1 cellular context compared by ENCODE assay signal in genomic region chr5:150763023-150763793, GRCh38.
TF ChIP-seq lines count a peak whose summit lies in the region.

No MANE protein-coding gene starts in this region.

TF ChIP-seq in K562, 482 proteins besides CTCF, POLR2A, EP300 and RAD21 (continued from another document and continues in another):
- no peak for TF ChIP-seq GTF3C2 (IDR thresholded peaks at IDR 0.05; ENCODE audit: borderline replicate concordance, extremely low read depth, insufficient read length)
- TF ChIP-seq EZH2 (IDR thresholded peaks at IDR 0.05; ENCODE audit: borderline replicate concordance, low read depth, low read length): no peak
- TF ChIP-seq IFI16 (CRISPR knock-in tag; IDR thresholded peaks at IDR 0.05): no peak
- TF ChIP-seq, protein P1, sequence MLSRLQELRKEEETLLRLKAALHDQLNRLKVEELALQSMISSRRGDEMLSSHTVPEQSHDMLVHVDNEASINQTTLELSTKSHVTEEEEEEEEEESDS (CRISPR knock-in tag; IDR thresholded peaks at IDR 0.05): no peak
- TF ChIP-seq ZNF24 (IDR thresholded peaks at IDR 0.05): peak; percentile 6; the same call in 1 of the 2 replicates
- TF ChIP-seq ZKSCAN1 (IDR thresholded peaks at IDR 0.05; ENCODE audit: low read depth, low read length): no peak
- TF ChIP-seq SMARCC2 (IDR thresholded peaks at IDR 0.05; ENCODE audit: low read depth): 0 out of 2 replicates have a peak, but pooled peaks have one; percentile 20
- 0 out of 2 replicates have a peak, but pooled peaks have one; percentile 44 for TF ChIP-seq ZNF165 (CRISPR knock-in tag; IDR thresholded peaks at IDR 0.05; ENCODE audit: borderline replicate concordance)
- peak in 1 of 2 experiments; percentile 47; a peak in 1 of 3 replicates for TF ChIP-seq CBX3 (IDR thresholded peaks at IDR 0.05; ENCODE audit: borderline replicate concordance in 1 of 2, low read length in 2 of 2)
- TF ChIP-seq ZNF76 (CRISPR knock-in tag; IDR thresholded peaks at IDR 0.05; ENCODE audit: borderline replicate concordance): peak; percentile 61; the same call in 1 of the 2 replicates
- no peak for TF ChIP-seq ZNF239 (CRISPR knock-in tag; IDR thresholded peaks at IDR 0.05)
- no peak; the same call in 1 of the 2 replicates for TF ChIP-seq SMAD3 (CRISPR knock-in tag; conservative IDR thresholded peaks at IDR 0.05)
- peak; percentile 72; the same call in 1 of the 2 replicates for TF ChIP-seq RFX7 (CRISPR knock-in tag; IDR thresholded peaks at IDR 0.05)
- TF ChIP-seq SMAD1 (IDR thresholded peaks at IDR 0.05; ENCODE audit: low read depth, low read length, partially characterized antibody): no peak
- TF ChIP-seq LEF1 (IDR thresholded peaks at IDR 0.05): peak; percentile 91
- TF ChIP-seq, protein P2, sequence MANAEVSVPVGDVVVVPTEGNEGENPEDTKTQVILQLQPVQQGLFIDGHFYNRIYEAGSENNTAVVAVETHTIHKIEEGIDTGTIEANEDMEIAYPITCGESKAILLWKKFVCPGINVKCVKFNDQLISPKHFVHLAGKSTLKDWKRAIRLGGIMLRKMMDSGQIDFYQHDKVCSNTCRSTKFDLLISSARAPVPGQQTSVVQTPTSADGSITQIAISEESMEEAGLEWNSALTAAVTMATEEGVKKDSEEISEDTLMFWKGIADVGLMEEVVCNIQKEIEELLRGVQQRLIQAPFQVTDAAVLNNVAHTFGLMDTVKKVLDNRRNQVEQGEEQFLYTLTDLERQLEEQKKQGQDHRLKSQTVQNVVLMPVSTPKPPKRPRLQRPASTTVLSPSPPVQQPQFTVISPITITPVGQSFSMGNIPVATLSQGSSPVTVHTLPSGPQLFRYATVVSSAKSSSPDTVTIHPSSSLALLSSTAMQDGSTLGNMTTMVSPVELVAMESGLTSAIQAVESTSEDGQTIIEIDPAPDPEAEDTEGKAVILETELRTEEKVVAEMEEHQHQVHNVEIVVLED (CRISPR knock-in tag; IDR thresholded peaks at IDR 0.05): no peak
- TF ChIP-seq TCF7 (IDR thresholded peaks at IDR 0.05; ENCODE audit: borderline replicate concordance): no peak
- no peak for TF ChIP-seq PYGO2 (tag; IDR thresholded peaks at IDR 0.05)
- TF ChIP-seq, protein P3, sequence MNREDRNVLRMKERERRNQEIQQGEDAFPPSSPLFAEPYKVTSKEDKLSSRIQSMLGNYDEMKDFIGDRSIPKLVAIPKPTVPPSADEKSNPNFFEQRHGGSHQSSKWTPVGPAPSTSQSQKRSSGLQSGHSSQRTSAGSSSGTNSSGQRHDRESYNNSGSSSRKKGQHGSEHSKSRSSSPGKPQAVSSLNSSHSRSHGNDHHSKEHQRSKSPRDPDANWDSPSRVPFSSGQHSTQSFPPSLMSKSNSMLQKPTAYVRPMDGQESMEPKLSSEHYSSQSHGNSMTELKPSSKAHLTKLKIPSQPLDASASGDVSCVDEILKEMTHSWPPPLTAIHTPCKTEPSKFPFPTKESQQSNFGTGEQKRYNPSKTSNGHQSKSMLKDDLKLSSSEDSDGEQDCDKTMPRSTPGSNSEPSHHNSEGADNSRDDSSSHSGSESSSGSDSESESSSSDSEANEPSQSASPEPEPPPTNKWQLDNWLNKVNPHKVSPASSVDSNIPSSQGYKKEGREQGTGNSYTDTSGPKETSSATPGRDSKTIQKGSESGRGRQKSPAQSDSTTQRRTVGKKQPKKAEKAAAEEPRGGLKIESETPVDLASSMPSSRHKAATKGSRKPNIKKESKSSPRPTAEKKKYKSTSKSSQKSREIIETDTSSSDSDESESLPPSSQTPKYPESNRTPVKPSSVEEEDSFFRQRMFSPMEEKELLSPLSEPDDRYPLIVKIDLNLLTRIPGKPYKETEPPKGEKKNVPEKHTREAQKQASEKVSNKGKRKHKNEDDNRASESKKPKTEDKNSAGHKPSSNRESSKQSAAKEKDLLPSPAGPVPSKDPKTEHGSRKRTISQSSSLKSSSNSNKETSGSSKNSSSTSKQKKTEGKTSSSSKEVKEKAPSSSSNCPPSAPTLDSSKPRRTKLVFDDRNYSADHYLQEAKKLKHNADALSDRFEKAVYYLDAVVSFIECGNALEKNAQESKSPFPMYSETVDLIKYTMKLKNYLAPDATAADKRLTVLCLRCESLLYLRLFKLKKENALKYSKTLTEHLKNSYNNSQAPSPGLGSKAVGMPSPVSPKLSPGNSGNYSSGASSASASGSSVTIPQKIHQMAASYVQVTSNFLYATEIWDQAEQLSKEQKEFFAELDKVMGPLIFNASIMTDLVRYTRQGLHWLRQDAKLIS (CRISPR knock-in tag; IDR thresholded peaks at IDR 0.05): no peak
- TF ChIP-seq, protein P4, sequence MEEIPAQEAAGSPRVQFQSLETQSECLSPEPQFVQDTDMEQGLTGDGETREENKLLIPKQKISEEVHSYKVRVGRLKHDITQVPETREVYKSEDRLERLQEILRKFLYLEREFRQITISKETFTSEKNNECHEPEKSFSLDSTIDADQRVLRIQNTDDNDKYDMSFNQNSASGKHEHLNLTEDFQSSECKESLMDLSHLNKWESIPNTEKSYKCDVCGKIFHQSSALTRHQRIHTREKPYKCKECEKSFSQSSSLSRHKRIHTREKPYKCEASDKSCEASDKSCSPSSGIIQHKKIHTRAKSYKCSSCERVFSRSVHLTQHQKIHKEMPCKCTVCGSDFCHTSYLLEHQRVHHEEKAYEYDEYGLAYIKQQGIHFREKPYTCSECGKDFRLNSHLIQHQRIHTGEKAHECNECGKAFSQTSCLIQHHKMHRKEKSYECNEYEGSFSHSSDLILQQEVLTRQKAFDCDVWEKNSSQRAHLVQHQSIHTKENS (CRISPR knock-in tag; IDR thresholded peaks at IDR 0.05): no peak
- TF ChIP-seq TAF1 (IDR thresholded peaks at IDR 0.05; ENCODE audit: control insufficient read depth, extremely low read depth, insufficient read depth, low read length, severe bottlenecking): peak; percentile 48
- TF ChIP-seq CC2D1A (IDR thresholded peaks at IDR 0.05): peak; percentile 46; the same call in 1 of the 2 replicates
- no peak for TF ChIP-seq ZNF707 (CRISPR knock-in tag; conservative IDR thresholded peaks at IDR 0.05)
- TF ChIP-seq, protein P5, sequence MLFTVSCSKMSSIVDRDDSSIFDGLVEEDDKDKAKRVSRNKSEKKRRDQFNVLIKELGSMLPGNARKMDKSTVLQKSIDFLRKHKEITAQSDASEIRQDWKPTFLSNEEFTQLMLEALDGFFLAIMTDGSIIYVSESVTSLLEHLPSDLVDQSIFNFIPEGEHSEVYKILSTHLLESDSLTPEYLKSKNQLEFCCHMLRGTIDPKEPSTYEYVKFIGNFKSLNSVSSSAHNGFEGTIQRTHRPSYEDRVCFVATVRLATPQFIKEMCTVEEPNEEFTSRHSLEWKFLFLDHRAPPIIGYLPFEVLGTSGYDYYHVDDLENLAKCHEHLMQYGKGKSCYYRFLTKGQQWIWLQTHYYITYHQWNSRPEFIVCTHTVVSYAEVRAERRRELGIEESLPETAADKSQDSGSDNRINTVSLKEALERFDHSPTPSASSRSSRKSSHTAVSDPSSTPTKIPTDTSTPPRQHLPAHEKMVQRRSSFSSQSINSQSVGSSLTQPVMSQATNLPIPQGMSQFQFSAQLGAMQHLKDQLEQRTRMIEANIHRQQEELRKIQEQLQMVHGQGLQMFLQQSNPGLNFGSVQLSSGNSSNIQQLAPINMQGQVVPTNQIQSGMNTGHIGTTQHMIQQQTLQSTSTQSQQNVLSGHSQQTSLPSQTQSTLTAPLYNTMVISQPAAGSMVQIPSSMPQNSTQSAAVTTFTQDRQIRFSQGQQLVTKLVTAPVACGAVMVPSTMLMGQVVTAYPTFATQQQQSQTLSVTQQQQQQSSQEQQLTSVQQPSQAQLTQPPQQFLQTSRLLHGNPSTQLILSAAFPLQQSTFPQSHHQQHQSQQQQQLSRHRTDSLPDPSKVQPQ (CRISPR knock-in tag; IDR thresholded peaks at IDR 0.05; ENCODE audit: borderline replicate concordance): no peak
- 0 out of 2 replicates have a peak, but pooled peaks have one; percentile 37 for TF ChIP-seq ZNF174 (CRISPR knock-in tag; IDR thresholded peaks at IDR 0.05)
- no peak for TF ChIP-seq KHSRP (IDR thresholded peaks at IDR 0.05)
- TF ChIP-seq FUS (optimal IDR thresholded peaks at IDR 0.05; ENCODE audit: low read depth, low read length): no peak
- peak; percentile 47 for TF ChIP-seq GABPA (tag; conservative IDR thresholded peaks at IDR 0.05; ENCODE audit: low read depth)
- no peak for TF ChIP-seq PURB (CRISPR knock-in tag; IDR thresholded peaks at IDR 0.05; ENCODE audit: low read depth)
- no peak for TF ChIP-seq DNMT1 (IDR thresholded peaks at IDR 0.05)
- no peak for TF ChIP-seq RBM39 (optimal IDR thresholded peaks at IDR 0.05; ENCODE audit: low read depth, low read length)
- 0 out of 2 replicates have a peak, but pooled peaks have one; percentile 31 for TF ChIP-seq NR4A1 (CRISPR knock-in tag; IDR thresholded peaks at IDR 0.05)
- peak; percentile 70 for TF ChIP-seq NR4A1 (tag; IDR thresholded peaks at IDR 0.05)
- 0 out of 2 replicates have a peak, but pooled peaks have one; percentile 10 for TF ChIP-seq TCF15 (CRISPR knock-in tag; IDR thresholded peaks at IDR 0.05)
- no peak for TF ChIP-seq SIN3A (IDR thresholded peaks at IDR 0.05; ENCODE audit: borderline replicate concordance in 2 of 2, control insufficient read depth in 1 of 2, low read depth in 2 of 2, low read length in 2 of 2)
- TF ChIP-seq SNRNP70 (optimal IDR thresholded peaks at IDR 0.05; ENCODE audit: low read depth, low read length): no peak
- TF ChIP-seq CBFA2T2 (conservative IDR thresholded peaks at IDR 0.05): no peak
- peak; percentile 93 for TF ChIP-seq RNF2 (IDR thresholded peaks at IDR 0.05)
- TF ChIP-seq BRF1 (IDR thresholded peaks at IDR 0.05; ENCODE audit: borderline replicate concordance, extremely low read depth, insufficient read length): no peak
- peak; percentile 89 for TF ChIP-seq GTF2E2 (tag; IDR thresholded peaks at IDR 0.05)
- TF ChIP-seq GATAD2B (IDR thresholded peaks at IDR 0.05; ENCODE audit: borderline replicate concordance): no peak
- no peak for TF ChIP-seq SLC30A9 (CRISPR knock-in tag; IDR thresholded peaks at IDR 0.05)
- no peak for TF ChIP-seq MAFF (IDR thresholded peaks at IDR 0.05; ENCODE audit: low read length)
- TF ChIP-seq RBM25 (IDR thresholded peaks at IDR 0.05; ENCODE audit: low read depth, low read length, severe bottlenecking): no peak
- no peak for TF ChIP-seq STAT5B (CRISPR knock-in tag; IDR thresholded peaks at IDR 0.05)
- TF ChIP-seq COPS2 (conservative IDR thresholded peaks at IDR 0.05): no peak
- no peak for TF ChIP-seq NFYB (IDR thresholded peaks at IDR 0.05; ENCODE audit: extremely low read depth, insufficient read length)
- TF ChIP-seq E2F3 (CRISPR knock-in tag; IDR thresholded peaks at IDR 0.05): no peak
- no peak for TF ChIP-seq PTBP1 (IDR thresholded peaks at IDR 0.05; ENCODE audit: low read depth, low read length)
- TF ChIP-seq MCM7 (IDR thresholded peaks at IDR 0.05): peak in 1 of 2 experiments; percentile 66; a peak in 1 of 4 replicates
- TF ChIP-seq ZNF274 (IDR thresholded peaks at IDR 0.05; ENCODE audit: borderline replicate concordance, low read depth, low read length): no peak
- TF ChIP-seq, protein P6, sequence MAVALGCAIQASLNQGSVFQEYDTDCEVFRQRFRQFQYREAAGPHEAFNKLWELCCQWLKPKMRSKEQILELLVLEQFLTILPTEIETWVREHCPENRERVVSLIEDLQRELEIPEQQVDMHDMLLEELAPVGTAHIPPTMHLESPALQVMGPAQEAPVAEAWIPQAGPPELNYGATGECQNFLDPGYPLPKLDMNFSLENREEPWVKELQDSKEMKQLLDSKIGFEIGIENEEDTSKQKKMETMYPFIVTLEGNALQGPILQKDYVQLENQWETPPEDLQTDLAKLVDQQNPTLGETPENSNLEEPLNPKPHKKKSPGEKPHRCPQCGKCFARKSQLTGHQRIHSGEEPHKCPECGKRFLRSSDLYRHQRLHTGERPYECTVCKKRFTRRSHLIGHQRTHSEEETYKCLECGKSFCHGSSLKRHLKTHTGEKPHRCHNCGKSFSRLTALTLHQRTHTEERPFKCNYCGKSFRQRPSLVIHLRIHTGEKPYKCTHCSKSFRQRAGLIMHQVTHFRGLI (CRISPR knock-in tag; IDR thresholded peaks at IDR 0.05): peak; percentile 41; the same call in 1 of the 2 replicates
- TF ChIP-seq, protein P7, sequence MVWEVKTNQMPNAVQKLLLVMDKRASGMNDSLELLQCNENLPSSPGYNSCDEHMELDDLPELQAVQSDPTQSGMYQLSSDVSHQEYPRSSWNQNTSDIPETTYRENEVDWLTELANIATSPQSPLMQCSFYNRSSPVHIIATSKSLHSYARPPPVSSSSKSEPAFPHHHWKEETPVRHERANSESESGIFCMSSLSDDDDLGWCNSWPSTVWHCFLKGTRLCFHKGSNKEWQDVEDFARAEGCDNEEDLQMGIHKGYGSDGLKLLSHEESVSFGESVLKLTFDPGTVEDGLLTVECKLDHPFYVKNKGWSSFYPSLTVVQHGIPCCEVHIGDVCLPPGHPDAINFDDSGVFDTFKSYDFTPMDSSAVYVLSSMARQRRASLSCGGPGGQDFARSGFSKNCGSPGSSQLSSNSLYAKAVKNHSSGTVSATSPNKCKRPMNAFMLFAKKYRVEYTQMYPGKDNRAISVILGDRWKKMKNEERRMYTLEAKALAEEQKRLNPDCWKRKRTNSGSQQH (CRISPR knock-in tag; IDR thresholded peaks at IDR 0.05): peak; percentile 21; the same call in 1 of the 2 replicates
- no peak for TF ChIP-seq DIDO1 (tag; IDR thresholded peaks at IDR 0.05; ENCODE audit: low read depth)
- peak; percentile 47; the same call in 1 of the 2 replicates for TF ChIP-seq MYNN (IDR thresholded peaks at IDR 0.05)
- TF ChIP-seq MYNN (CRISPR knock-in tag; IDR thresholded peaks at IDR 0.05): no peak
- TF ChIP-seq SMARCA4 (IDR thresholded peaks at IDR 0.05): peak; percentile 76; the same call in 1 of the 2 replicates
- no peak for TF ChIP-seq THRAP3 (IDR thresholded peaks at IDR 0.05; ENCODE audit: borderline replicate concordance)
- TF ChIP-seq, protein P8, sequence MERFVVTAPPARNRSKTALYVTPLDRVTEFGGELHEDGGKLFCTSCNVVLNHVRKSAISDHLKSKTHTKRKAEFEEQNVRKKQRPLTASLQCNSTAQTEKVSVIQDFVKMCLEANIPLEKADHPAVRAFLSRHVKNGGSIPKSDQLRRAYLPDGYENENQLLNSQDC (CRISPR knock-in tag; IDR thresholded peaks at IDR 0.05): no peak
